27 cellular contexts compared by ENCODE assay signal in genomic region chr7:107032050-107032449, GRCh38.
"Had no signal": no experiment of that assay in that cellular context is flagged by ENCODE, and none has a peak within 500 bp of the region (broad histone marks: within the 10 kb centered on the region; RNA-seq: fewer than 3 reads in every experiment).

No MANE protein-coding gene starts in this region.

- ATAC-seq: mucosa of descending colon; naive thymus-derived CD4-positive, alpha-beta T cell; natural killer cell treated with Interleukin-12 subunit alpha and Interleukin-12 subunit beta and Interleukin-15 and Interleukin-18, amount 100 ng/mL, for 72 hours; right cardiac atrium; sciatic nerve; stimulated activated naive B cell treated with anti-CD40 and anti-IgM and Interleukin-4, amounts not matched to agents 10 μg/mL and 1 μg/mL and 100 μg/mL, for 72 hours; stimulated activated naive CD8-positive, alpha-beta T cell treated with anti-CD3 and anti-CD28 coated beads, Interleukin-15, Interleukin-2, amounts not matched to agents 100 U/mL and 50 U/mL, for 24 hours; upper lobe of right lung had no signal

- H3K27ac ChIP-seq: hepatocyte, left ventricle myocardium inferior, ovary, prostate gland, skin epidermis, stomach, testis, thyroid gland, transverse colon, upper lobe of right lung had no signal

- H3K36me3 ChIP-seq: left ventricle myocardium inferior, ovary, prostate gland, stomach, thyroid gland, transverse colon, upper lobe of right lung had no signal

- H3K4me3 ChIP-seq: hepatocyte, left ventricle myocardium inferior, lung, mucosa of descending colon, ovary, prostate gland, skin epidermis, stomach, testis, thyroid gland, transverse colon, upper lobe of right lung had no signal

- H3K4me2 ChIP-seq: hepatocyte had no signal

- H3K9me3 ChIP-seq: mucosa of descending colon, ovary, prostate gland, stomach, testis, thyroid gland, transverse colon, upper lobe of right lung had no signal

- H3K4me1 ChIP-seq: prostate gland, stomach, testis, thyroid gland, transverse colon, upper lobe of right lung had no signal

- DNase-seq: islet precursor cell; left ventricle myocardium inferior; midbrain; mucosa of descending colon; naive thymus-derived CD4-positive, alpha-beta T cell; ovary; posterior cingulate gyrus; retina; right cardiac atrium; stimulated activated CD4-positive, alpha-beta T cell treated with anti-CD3 and anti-CD28 coated beads, Interleukin-12 subunit alpha, Interleukin-12 subunit beta, amount 100 ng/mL, for 4 hours; stimulated activated CD4-positive, alpha-beta T cell treated with anti-CD3 and anti-CD28 coated beads, Interleukin-15, amount 100 ng/mL, for 24 hours; stimulated activated CD4-positive, alpha-beta T cell treated with anti-CD3 and anti-CD28 coated beads, Interleukin-2, amount 100 ng/mL, for 24 hours; stimulated activated CD4-positive, alpha-beta T cell treated with anti-CD3 and anti-CD28 coated beads, Interleukin-4, amount 100 ng/mL, for 1 hour; stimulated activated naive B cell treated with anti-CD40 and anti-IgM and Interleukin-4, amounts not matched to agents 10 μg/mL and 1 μg/mL and 100 μg/mL, for 72 hours; stimulated activated naive CD8-positive, alpha-beta T cell treated with anti-CD3 and anti-CD28 coated beads, Interleukin-15, Interleukin-2, amounts not matched to agents 100 U/mL and 50 U/mL, for 24 hours; stomach; testis; thyroid gland; transverse colon; upper lobe of right lung had no signal

- H3K27me3 ChIP-seq: hepatocyte, ovary, stomach, testis, thyroid gland, transverse colon, upper lobe of right lung had no signal

- H2AFZ ChIP-seq: hepatocyte had no signal

- FAIRE-seq: urothelium cell line had no signal

- H3K79me2 ChIP-seq: hepatocyte had no signal
